14 cellular contexts compared by ENCODE assay signal in the genomic region with DNA sequence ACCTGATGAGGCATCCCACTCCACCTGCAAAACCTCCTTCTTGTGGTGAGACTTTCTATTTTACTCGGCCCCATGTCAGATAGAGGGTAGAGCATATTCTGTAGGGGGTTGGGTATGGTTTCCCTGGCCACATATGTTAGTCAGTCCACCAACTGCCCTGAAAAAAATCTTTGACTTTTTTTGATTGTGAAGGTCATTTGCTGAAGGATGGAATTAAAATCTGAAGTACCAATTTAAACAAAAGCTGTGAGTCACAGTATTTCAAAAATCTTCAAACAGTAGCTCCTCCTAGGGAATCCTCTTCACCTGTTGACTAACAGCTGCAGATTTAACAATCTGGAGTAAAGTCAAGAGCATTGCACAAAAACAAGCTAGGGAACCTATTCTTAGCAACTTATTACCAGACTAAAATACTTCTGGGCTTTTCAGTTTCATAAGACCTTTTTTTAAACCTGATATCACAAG. TPM values are rescaled to one million over a fixed set of nuclear protein-coding genes. Genes with fewer than 3 reads are reported as not detected.
DNase-seq lines count a peak whose midpoint lies in the region; ATAC-seq lines count a peak whose summit lies in the region.
"Had no signal": no experiment of that assay in that cellular context is flagged by ENCODE, and none has a peak within 500 bp of the region (broad histone marks: within the 10 kb centered on the region; RNA-seq: fewer than 3 reads in every experiment).

No MANE protein-coding gene starts in this region.

- no peaks in the 10 kb centered on the region for H3K9me3 Mint-ChIP-seq in activated naive CD8-positive, alpha-beta T cell treated with anti-CD3 and anti-CD28 coated beads, Interleukin-2, amount 50 U/mL, for 24 hours
- H3K9me3 Mint-ChIP-seq in activated naive CD8-positive, alpha-beta T cell treated with anti-CD3 and anti-CD28 coated beads for 36 hours: no peaks in the 10 kb centered on the region

- peaks cover 19% of the 10 kb centered on the region for H3K27me3 Mint-ChIP-seq in activated naive CD8-positive, alpha-beta T cell treated with anti-CD3 and anti-CD28 coated beads, Interleukin-2, amount 50 U/mL, for 24 hours
- H3K27me3 Mint-ChIP-seq in activated naive CD8-positive, alpha-beta T cell treated with anti-CD3 and anti-CD28 coated beads for 36 hours: peaks cover 51% of the 10 kb centered on the region

- peak; percentile 61 for ATAC-seq in activated naive CD8-positive, alpha-beta T cell treated with anti-CD3 and anti-CD28 coated beads, Interleukin-2, amount 50 U/mL, for 24 hours
- ATAC-seq in GM21723 (IDR thresholded peaks at IDR 0.05; ENCODE audit: unreplicated experiment): peak; percentile 94
- ATAC-seq in HG03439 (IDR thresholded peaks at IDR 0.05; ENCODE audit: unreplicated experiment): peak; percentile 89
- peak; percentile 69 for ATAC-seq in stimulated activated naive CD8-positive, alpha-beta T cell treated with anti-CD3 and anti-CD28 coated beads, Interleukin-15, Interleukin-2, amounts not matched to agents 100 U/mL and 50 U/mL, for 24 hours

- H3K4me3 Mint-ChIP-seq in activated naive CD8-positive, alpha-beta T cell treated with anti-CD3 and anti-CD28 coated beads, Interleukin-2, amount 50 U/mL, for 24 hours: no peak overlapping the region
- H3K4me3 Mint-ChIP-seq in activated naive CD8-positive, alpha-beta T cell treated with anti-CD3 and anti-CD28 coated beads for 36 hours: no peak overlapping the region
- H3K4me3 Mint-ChIP-seq: activated naive CD8-positive, alpha-beta T cell had no signal

- no peak overlapping the region for H3K27ac Mint-ChIP-seq in activated naive CD8-positive, alpha-beta T cell treated with anti-CD3 and anti-CD28 coated beads, Interleukin-2, amount 50 U/mL, for 24 hours
- H3K27ac Mint-ChIP-seq in activated naive CD8-positive, alpha-beta T cell treated with anti-CD3 and anti-CD28 coated beads for 36 hours: no peak overlapping the region
- H3K27ac Mint-ChIP-seq: activated naive CD8-positive, alpha-beta T cell had no signal

- peaks cover 3% of the 10 kb centered on the region for H3K4me1 Mint-ChIP-seq in activated naive CD8-positive, alpha-beta T cell treated with anti-CD3 and anti-CD28 coated beads, Interleukin-2, amount 50 U/mL, for 24 hours
- H3K4me1 Mint-ChIP-seq in activated naive CD8-positive, alpha-beta T cell treated with anti-CD3 and anti-CD28 coated beads for 36 hours: no peaks in the 10 kb centered on the region

- no peak for DNase-seq in activated naive CD8-positive, alpha-beta T cell treated with anti-CD3 and anti-CD28 coated beads, Interleukin-2, amount 50 U/mL, for 24 hours
- no peak for DNase-seq in activated naive CD8-positive, alpha-beta T cell treated with anti-CD3 and anti-CD28 coated beads for 36 hours
- no peak for DNase-seq in stimulated activated naive CD8-positive, alpha-beta T cell treated with anti-CD3 and anti-CD28 coated beads, Interleukin-15, Interleukin-2, amounts not matched to agents 100 U/mL and 50 U/mL, for 24 hours
- DNase-seq in SW 1271 (lab: John Stamatoyannopoulos, UW): no peak
- no peak for DNase-seq in NCI-H1930 (lab: John Stamatoyannopoulos, UW)
- no peak for DNase-seq in epidermal melanocyte (ENCODE audit: insufficient read length, low spot score)
- DNase-seq: H7, left cardiac atrium, NCI-H2107, thyroid gland had no signal

- H3K36me3 Mint-ChIP-seq in activated naive CD8-positive, alpha-beta T cell treated with anti-CD3 and anti-CD28 coated beads, Interleukin-2, amount 50 U/mL, for 24 hours (ENCODE audit: low read depth): no peaks in the 10 kb centered on the region
- H3K36me3 Mint-ChIP-seq in activated naive CD8-positive, alpha-beta T cell treated with anti-CD3 and anti-CD28 coated beads for 36 hours: no peaks in the 10 kb centered on the region
- H3K36me3 Mint-ChIP-seq: activated naive CD8-positive, alpha-beta T cell had no signal

RNA-seq across cellular contexts. Expression of a gene that starts 8.0 kb away (rescaled TPM):
- total RNA-seq in activated naive CD8-positive, alpha-beta T cell treated with anti-CD3 and anti-CD28 coated beads for 36 hours: under 1 TPM; 0.18 to 0.19 TPM
- total RNA-seq: T-helper 2 cell treated with Interferon-gamma antibody and Interleukin-4, amounts not matched to agents 100 ng/mL and 5 ng/mL, for 36 hours had no signal

RNA-seq across cellular contexts. Expression of a gene that starts 53.8 kb away (rescaled TPM):
- 10 to 100 TPM; 25.6 to 27.2 TPM for total RNA-seq in activated naive CD8-positive, alpha-beta T cell treated with anti-CD3 and anti-CD28 coated beads for 36 hours

RNA-seq across cellular contexts. Expression of a gene that starts 55.8 kb away (rescaled TPM):
- total RNA-seq in activated naive CD8-positive, alpha-beta T cell treated with anti-CD3 and anti-CD28 coated beads for 36 hours: not detected
- total RNA-seq: T-helper 2 cell treated with Interferon-gamma antibody and Interleukin-4, amounts not matched to agents 100 ng/mL and 5 ng/mL, for 36 hours had no signal
